Comparison of ENCODE assay signal across 24 cellular contexts in the genomic region with DNA sequence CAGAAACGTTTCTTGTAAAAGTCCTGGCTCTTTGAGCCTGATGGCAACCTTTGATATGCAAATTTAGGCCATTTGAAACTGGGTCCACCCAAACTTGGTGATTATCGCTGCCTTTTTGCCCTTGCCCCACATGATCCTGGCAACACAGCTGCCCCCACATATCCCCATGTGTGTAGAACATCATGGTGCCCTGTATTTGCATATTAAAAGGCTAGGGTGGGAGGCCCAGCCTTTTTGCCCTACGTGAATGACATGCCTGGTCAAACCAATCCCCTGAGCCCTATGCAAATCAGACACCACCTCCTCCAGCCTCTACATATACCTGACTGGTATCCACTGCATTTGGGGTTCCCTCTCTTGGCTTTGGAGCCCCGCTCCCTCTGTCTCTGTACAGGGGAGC.
"Had no signal": no experiment of that assay in that cellular context is flagged by ENCODE, and none has a peak within 500 bp of the region (broad histone marks: within the 10 kb centered on the region; RNA-seq: fewer than 3 reads in every experiment).

No MANE protein-coding gene starts in this region.

- H3K4me1 ChIP-seq: ascending aorta, colonic mucosa, prostate gland, tibial nerve had no signal

- H3K4me1 Mint-ChIP-seq: activated CD4-positive, alpha-beta T cell treated with anti-CD3 and anti-CD28 coated beads, Interleukin-2, amount 10 ng/mL, durations not matched to agents 24 days and 14 days had no signal

- H3K27me3 ChIP-seq: ascending aorta, colonic mucosa, neural progenitor cell, right atrium auricular region, tibial nerve had no signal

- H3K36me3 Mint-ChIP-seq: neural progenitor cell had no signal

- FAIRE-seq: endometrium, urothelium cell line had no signal

- DNase-seq: activated CD4-positive, alpha-beta T cell treated with anti-CD3 and anti-CD28 coated beads, Interleukin-2, amount 10 ng/mL, durations not matched to agents 24 days and 14 days; activated CD8-positive, alpha-beta T cell treated with anti-CD3 and anti-CD28 coated beads for 36 hours; activated naive CD4-positive, alpha-beta T cell treated with anti-CD3 and anti-CD28 coated beads for 36 hours; activated T-cell treated with anti-CD3 and anti-CD28 coated beads, Interleukin-2, amount 50 U/mL, for 24 hours; colonic mucosa; erythroblast; foreskin melanocyte; hypothalamus; immature natural killer cell; left ventricle myocardium superior; mucosa of descending colon; naive B cell; stimulated activated CD4-positive, alpha-beta T cell treated with anti-CD3 and anti-CD28 coated beads, Interleukin-2, amount 100 ng/mL, for 24 hours; stimulated activated naive CD8-positive, alpha-beta T cell treated with anti-CD3 and anti-CD28 coated beads, Interleukin-15, Interleukin-2, amounts not matched to agents 100 U/mL and 50 U/mL, for 24 hours; substantia nigra had no signal

- H3K9me3 Mint-ChIP-seq: activated CD4-positive, alpha-beta T cell treated with anti-CD3 and anti-CD28 coated beads, Interleukin-2, amount 10 ng/mL, durations not matched to agents 24 days and 14 days; activated CD8-positive, alpha-beta T cell treated with anti-CD3 and anti-CD28 coated beads for 36 hours; activated naive CD4-positive, alpha-beta T cell treated with anti-CD3 and anti-CD28 coated beads for 36 hours; activated T-cell treated with anti-CD3 and anti-CD28 coated beads, Interleukin-2, amount 50 U/mL, for 24 hours; central memory CD8-positive, alpha-beta T cell; immature natural killer cell; naive B cell; neural progenitor cell; T-helper 2 cell treated with Interferon-gamma antibody and Interleukin-4, amounts not matched to agents 5 μg/mL and 100 μg/mL, for 36 hours had no signal

- H3K27ac Mint-ChIP-seq: activated CD4-positive, alpha-beta T cell treated with anti-CD3 and anti-CD28 coated beads, Interleukin-2, amount 10 ng/mL, durations not matched to agents 24 days and 14 days; activated CD8-positive, alpha-beta T cell treated with anti-CD3 and anti-CD28 coated beads for 36 hours; activated naive CD4-positive, alpha-beta T cell treated with anti-CD3 and anti-CD28 coated beads for 36 hours; activated T-cell treated with anti-CD3 and anti-CD28 coated beads, Interleukin-2, amount 50 U/mL, for 24 hours; naive B cell; neural progenitor cell; T-helper 2 cell treated with Interferon-gamma antibody and Interleukin-4, amounts not matched to agents 5 μg/mL and 100 μg/mL, for 36 hours had no signal

- H3K36me3 ChIP-seq: ascending aorta, colonic mucosa, neural progenitor cell, prostate gland, right atrium auricular region, tibial nerve had no signal

- H3K27ac ChIP-seq: ascending aorta, colonic mucosa, neural progenitor cell, prostate gland, right atrium auricular region, tibial nerve had no signal

- H3K4me3 ChIP-seq: ascending aorta, colonic mucosa, mucosa of descending colon, neural progenitor cell, prostate gland, right atrium auricular region, tibial nerve had no signal

- H3K27me3 Mint-ChIP-seq: activated CD4-positive, alpha-beta T cell treated with anti-CD3 and anti-CD28 coated beads, Interleukin-2, amount 10 ng/mL, durations not matched to agents 24 days and 14 days; activated CD8-positive, alpha-beta T cell treated with anti-CD3 and anti-CD28 coated beads for 36 hours; activated T-cell treated with anti-CD3 and anti-CD28 coated beads, Interleukin-2, amount 50 U/mL, for 24 hours; central memory CD8-positive, alpha-beta T cell; naive B cell had no signal

- H3K9me3 ChIP-seq: ascending aorta, colonic mucosa, mucosa of descending colon, prostate gland, right atrium auricular region, tibial nerve had no signal

- H3K4me3 Mint-ChIP-seq: activated CD4-positive, alpha-beta T cell treated with anti-CD3 and anti-CD28 coated beads, Interleukin-2, amount 10 ng/mL, durations not matched to agents 24 days and 14 days; activated CD8-positive, alpha-beta T cell treated with anti-CD3 and anti-CD28 coated beads for 36 hours; activated naive CD4-positive, alpha-beta T cell treated with anti-CD3 and anti-CD28 coated beads for 36 hours; activated T-cell treated with anti-CD3 and anti-CD28 coated beads, Interleukin-2, amount 50 U/mL, for 24 hours; central memory CD8-positive, alpha-beta T cell; immature natural killer cell; naive B cell; neural progenitor cell; T-helper 2 cell treated with Interferon-gamma antibody and Interleukin-4, amounts not matched to agents 5 μg/mL and 100 μg/mL, for 36 hours had no signal

- H3K9ac ChIP-seq: neural progenitor cell had no signal
